In genomic region chr12:48105867-48106563, GRCh38 we compare ENCODE assay signal across 1 cellular context.
A peak's percentile ranks its signal among the peaks of the same experiment; 100 is the strongest.
TF ChIP-seq lines count a peak whose summit lies in the region.

TSS of gene SENP1 (minus strand) at chr12:48106079. CDS start at chr12:48101472, 4,607 bp downstream.

TF ChIP-seq in WTC11, 78 proteins besides CTCF, POLR2A, EP300 and RAD21 (continued from another document and continues in another):
- TF ChIP-seq E2F5 (CRISPR knock-in tag; IDR thresholded peaks at IDR 0.05) (peak; percentile 94; the same call in 1 of the 2 replicates), CREM (CRISPR knock-in tag; IDR thresholded peaks at IDR 0.05) (0 out of 2 replicates have a peak, but pooled peaks have one; percentile 45), ATF3 (CRISPR knock-in tag; conservative IDR thresholded peaks at IDR 0.05) (no peak), ZNF317 (CRISPR knock-in tag; IDR thresholded peaks at IDR 0.05; ENCODE audit: borderline replicate concordance, low read depth) (no peak), JAZF1 (CRISPR knock-in tag; IDR thresholded peaks at IDR 0.05) (no peak), KAT7 (CRISPR knock-in tag; IDR thresholded peaks at IDR 0.05; ENCODE audit: borderline replicate concordance) (no peak; the same call in 1 of the 2 replicates), PRDM15 (CRISPR knock-in tag; IDR thresholded peaks at IDR 0.05) (peak; percentile 86), JUN (CRISPR knock-in tag; IDR thresholded peaks at IDR 0.05) (no peak; the same call in 1 of the 2 replicates), GTF2I (CRISPR knock-in tag; conservative IDR thresholded peaks at IDR 0.05) (no peak; the same call in 1 of the 2 replicates), USF2 (CRISPR knock-in tag; IDR thresholded peaks at IDR 0.05) (no peak), ZBTB43 (CRISPR knock-in tag; IDR thresholded peaks at IDR 0.05) (0 out of 2 replicates have a peak, but pooled peaks have one; percentile 37), TEAD4 (CRISPR knock-in tag; IDR thresholded peaks at IDR 0.05) (no peak), ESRRA (CRISPR knock-in tag; IDR thresholded peaks at IDR 0.05; ENCODE audit: borderline replicate concordance) (no peak), NFATC4 (CRISPR knock-in tag; IDR thresholded peaks at IDR 0.05) (no peak), ATF1 (CRISPR knock-in tag; IDR thresholded peaks at IDR 0.05) (no peak), ZNF232 (CRISPR knock-in tag; IDR thresholded peaks at IDR 0.05) (no peak), SP1 (CRISPR knock-in tag; conservative IDR thresholded peaks at IDR 0.05) (peak; percentile 84), ATF2 (CRISPR knock-in tag; IDR thresholded peaks at IDR 0.05; ENCODE audit: borderline replicate concordance, low read depth) (no peak), RELA (CRISPR knock-in tag; IDR thresholded peaks at IDR 0.05; ENCODE audit: borderline replicate concordance) (no peak), ZNF423 (CRISPR knock-in tag; IDR thresholded peaks at IDR 0.05) (no peak), ELF4 (CRISPR knock-in tag; IDR thresholded peaks at IDR 0.05; ENCODE audit: low read depth) (no peak), RORB (CRISPR knock-in tag; IDR thresholded peaks at IDR 0.05) (no peak), HMGXB4 (CRISPR knock-in tag; IDR thresholded peaks at IDR 0.05) (peak; percentile 85), ZNF281 (CRISPR knock-in tag; IDR thresholded peaks at IDR 0.05) (peak; percentile 91; the same call in 1 of the 2 replicates), ZSCAN18 (CRISPR knock-in tag; IDR thresholded peaks at IDR 0.05) (no peak), NR3C1 (CRISPR knock-in tag; conservative IDR thresholded peaks at IDR 0.05; ENCODE audit: low read depth) (no peak), ZNF671 (CRISPR knock-in tag; IDR thresholded peaks at IDR 0.05) (no peak), NFE2L1 (CRISPR knock-in tag; IDR thresholded peaks at IDR 0.05) (no peak), MXD4 (CRISPR knock-in tag; IDR thresholded peaks at IDR 0.05; ENCODE audit: borderline replicate concordance) (no peak), NFYB (CRISPR knock-in tag; conservative IDR thresholded peaks at IDR 0.05; ENCODE audit: low read depth) (no peak; the same call in 1 of the 2 replicates), GRHL2 (CRISPR knock-in tag; IDR thresholded peaks at IDR 0.05; ENCODE audit: insufficient replicate concordance, severe bottlenecking) (no peak), NR2C2 (CRISPR knock-in tag; IDR thresholded peaks at IDR 0.05) (0 out of 2 replicates have a peak, but pooled peaks have one; percentile 44), NR1H2 (CRISPR knock-in tag; IDR thresholded peaks at IDR 0.05) (no peak), MYBL2 (CRISPR knock-in tag; IDR thresholded peaks at IDR 0.05) (peak; percentile 74; the same call in 1 of the 2 replicates), TP53 (CRISPR knock-in tag; IDR thresholded peaks at IDR 0.05) (no peak), ZNF138 (CRISPR knock-in tag; conservative IDR thresholded peaks at IDR 0.05) (no peak), EMX1 (CRISPR knock-in tag; IDR thresholded peaks at IDR 0.05) (no peak)
- TF ChIP-seq, protein P1, sequence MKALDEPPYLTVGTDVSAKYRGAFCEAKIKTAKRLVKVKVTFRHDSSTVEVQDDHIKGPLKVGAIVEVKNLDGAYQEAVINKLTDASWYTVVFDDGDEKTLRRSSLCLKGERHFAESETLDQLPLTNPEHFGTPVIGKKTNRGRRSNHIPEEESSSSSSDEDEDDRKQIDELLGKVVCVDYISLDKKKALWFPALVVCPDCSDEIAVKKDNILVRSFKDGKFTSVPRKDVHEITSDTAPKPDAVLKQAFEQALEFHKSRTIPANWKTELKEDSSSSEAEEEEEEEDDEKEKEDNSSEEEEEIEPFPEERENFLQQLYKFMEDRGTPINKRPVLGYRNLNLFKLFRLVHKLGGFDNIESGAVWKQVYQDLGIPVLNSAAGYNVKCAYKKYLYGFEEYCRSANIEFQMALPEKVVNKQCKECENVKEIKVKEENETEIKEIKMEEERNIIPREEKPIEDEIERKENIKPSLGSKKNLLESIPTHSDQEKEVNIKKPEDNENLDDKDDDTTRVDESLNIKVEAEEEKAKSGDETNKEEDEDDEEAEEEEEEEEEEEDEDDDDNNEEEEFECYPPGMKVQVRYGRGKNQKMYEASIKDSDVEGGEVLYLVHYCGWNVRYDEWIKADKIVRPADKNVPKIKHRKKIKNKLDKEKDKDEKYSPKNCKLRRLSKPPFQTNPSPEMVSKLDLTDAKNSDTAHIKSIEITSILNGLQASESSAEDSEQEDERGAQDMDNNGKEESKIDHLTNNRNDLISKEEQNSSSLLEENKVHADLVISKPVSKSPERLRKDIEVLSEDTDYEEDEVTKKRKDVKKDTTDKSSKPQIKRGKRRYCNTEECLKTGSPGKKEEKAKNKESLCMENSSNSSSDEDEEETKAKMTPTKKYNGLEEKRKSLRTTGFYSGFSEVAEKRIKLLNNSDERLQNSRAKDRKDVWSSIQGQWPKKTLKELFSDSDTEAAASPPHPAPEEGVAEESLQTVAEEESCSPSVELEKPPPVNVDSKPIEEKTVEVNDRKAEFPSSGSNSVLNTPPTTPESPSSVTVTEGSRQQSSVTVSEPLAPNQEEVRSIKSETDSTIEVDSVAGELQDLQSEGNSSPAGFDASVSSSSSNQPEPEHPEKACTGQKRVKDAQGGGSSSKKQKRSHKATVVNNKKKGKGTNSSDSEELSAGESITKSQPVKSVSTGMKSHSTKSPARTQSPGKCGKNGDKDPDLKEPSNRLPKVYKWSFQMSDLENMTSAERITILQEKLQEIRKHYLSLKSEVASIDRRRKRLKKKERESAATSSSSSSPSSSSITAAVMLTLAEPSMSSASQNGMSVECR (CRISPR knock-in tag; IDR thresholded peaks at IDR 0.05; ENCODE audit: borderline replicate concordance) = 0 out of 2 replicates have a peak, but pooled peaks have one; percentile 49
- TF ChIP-seq, protein P2, sequence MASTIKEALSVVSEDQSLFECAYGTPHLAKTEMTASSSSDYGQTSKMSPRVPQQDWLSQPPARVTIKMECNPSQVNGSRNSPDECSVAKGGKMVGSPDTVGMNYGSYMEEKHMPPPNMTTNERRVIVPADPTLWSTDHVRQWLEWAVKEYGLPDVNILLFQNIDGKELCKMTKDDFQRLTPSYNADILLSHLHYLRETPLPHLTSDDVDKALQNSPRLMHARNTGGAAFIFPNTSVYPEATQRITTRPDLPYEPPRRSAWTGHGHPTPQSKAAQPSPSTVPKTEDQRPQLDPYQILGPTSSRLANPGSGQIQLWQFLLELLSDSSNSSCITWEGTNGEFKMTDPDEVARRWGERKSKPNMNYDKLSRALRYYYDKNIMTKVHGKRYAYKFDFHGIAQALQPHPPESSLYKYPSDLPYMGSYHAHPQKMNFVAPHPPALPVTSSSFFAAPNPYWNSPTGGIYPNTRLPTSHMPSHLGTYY (CRISPR knock-in tag; IDR thresholded peaks at IDR 0.05) = no peak
